8 cellular contexts compared by ENCODE assay signal in genomic region chr7:45920543-45921380, GRCh38. TPM values are rescaled to one million over a fixed set of nuclear protein-coding genes. Genes with fewer than 3 reads are reported as not detected.
DNase-seq lines count a peak whose midpoint lies in the region; ATAC-seq, FAIRE-seq and TF ChIP-seq lines count a peak whose summit lies in the region.

A gene with protein sequence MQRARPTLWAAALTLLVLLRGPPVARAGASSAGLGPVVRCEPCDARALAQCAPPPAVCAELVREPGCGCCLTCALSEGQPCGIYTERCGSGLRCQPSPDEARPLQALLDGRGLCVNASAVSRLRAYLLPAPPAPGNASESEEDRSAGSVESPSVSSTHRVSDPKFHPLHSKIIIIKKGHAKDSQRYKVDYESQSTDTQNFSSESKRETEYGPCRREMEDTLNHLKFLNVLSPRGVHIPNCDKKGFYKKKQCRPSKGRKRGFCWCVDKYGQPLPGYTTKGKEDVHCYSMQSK (minus strand): TSS chr7:45921272. CDS start chr7:45921140, 132 bp downstream.

- no peaks in the 10 kb centered on the region for H3K36me3 Mint-ChIP-seq in CD8-positive, alpha-beta T cell
- no peaks in the 10 kb centered on the region for H3K36me3 Mint-ChIP-seq in activated CD8-positive, alpha-beta T cell treated with anti-CD3 and anti-CD28 coated beads for 36 hours (ENCODE audit: low read depth)
- no peaks in the 10 kb centered on the region for H3K36me3 Mint-ChIP-seq in naive thymus-derived CD4-positive, alpha-beta T cell

- FAIRE-seq in GM12891 (lab: Jason Lieb, UNC) = no peak

- peaks cover 25% of the 10 kb centered on the region for H4K20me1 ChIP-seq in IMR-90 (ENCODE audit: insufficient read depth, low read length)

- dilution Hi-C loops in IMR-90 (cut with HindIII; ENCODE audit: low sequenced_read_pairs, unreplicated experiment) = no loop called here

- no peak for TF ChIP-seq CTCF in CD8-positive, alpha-beta T cell (IDR thresholded peaks at IDR 0.05)
- TF ChIP-seq CTCF in IMR-90 (conservative IDR thresholded peaks at IDR 0.05; ENCODE audit: low read depth, low read length) = no peak
- no peak for TF ChIP-seq CTCF in activated CD8-positive, alpha-beta T cell treated with anti-CD3 and anti-CD28 coated beads for 36 hours (IDR thresholded peaks at IDR 0.05)

- peak within 1 kb of the TSS; percentile 13 for H3K4me3 ChIP-seq in CD8-positive, alpha-beta T cell (ENCODE audit: low read depth, low read length)
- peak within 1 kb of the TSS; percentile 85 for H3K4me3 ChIP-seq in IMR-90 (ENCODE audit: insufficient read depth, low read depth, low read length)
- H3K4me3 ChIP-seq in naive thymus-derived CD4-positive, alpha-beta T cell (ENCODE audit: low read length) = no peak within 1 kb of the TSS

- H3K9me3 ChIP-seq in CD8-positive, alpha-beta T cell (ENCODE audit: low read length) = no peaks in the 10 kb centered on the region
- no peaks in the 10 kb centered on the region for H3K9me3 ChIP-seq in IMR-90 (ENCODE audit: control insufficient read depth, insufficient read depth, low read length)
- no peaks in the 10 kb centered on the region for H3K9me3 ChIP-seq in naive thymus-derived CD4-positive, alpha-beta T cell (ENCODE audit: control insufficient read depth in 2 of 3, low read length in 3 of 3)

- H3K56ac ChIP-seq in IMR-90 (ENCODE audit: extremely low read depth, insufficient read depth, low read length) = no peak within 1 kb of the TSS

- in situ Hi-C loops in IMR-90 (cut with MboI; ENCODE audit: low sequenced_read_pairs) = loop anchor here (5.0 to 25.0 kb wide), 3 partner anchors 432 to 1167 kb away; no protein-coding TSS in a partner anchor

- peak within 1 kb of the TSS; percentile 64; the same call in 1 of the 2 replicates for H3K23ac ChIP-seq in IMR-90 (ENCODE audit: low read depth, low read length)

- TF ChIP-seq RAD21 in IMR-90 (IDR thresholded peaks at IDR 0.05; ENCODE audit: low read length) = no peak

- H3K4me1 ChIP-seq in CD8-positive, alpha-beta T cell (ENCODE audit: insufficient read depth, low read length) = peaks cover 37% of the 10 kb centered on the region
- H3K4me1 ChIP-seq in IMR-90 (ENCODE audit: control insufficient read depth, insufficient read depth, low read length) = peaks cover 17% of the 10 kb centered on the region
- H3K4me1 ChIP-seq in naive thymus-derived CD4-positive, alpha-beta T cell (ENCODE audit: control insufficient read depth in 2 of 2, insufficient read depth in 2 of 2, low read length in 2 of 2) = peaks cover 0 to 13% of the 10 kb centered on the region in 2 donors

- 0% methylated on average over 46 of the region's 109 CpGs; no CpG with 5 or more reads in 1 of the 2 experiments for WGBS in IMR-90 (ENCODE audit: extremely low coverage in 2 of 2, insufficient read length in 1 of 2), 2 experiments

- H3K79me1 ChIP-seq in IMR-90 (ENCODE audit: low read depth in 1 of 2, low read length in 2 of 2) = peaks cover 12 to 23% of the 10 kb centered on the region in 2 experiments; a peak in 3 of 4 replicates

- peak within 1 kb of the TSS; percentile 58 for H3K4me3 Mint-ChIP-seq in CD8-positive, alpha-beta T cell
- H3K4me3 Mint-ChIP-seq in activated CD8-positive, alpha-beta T cell treated with anti-CD3 and anti-CD28 coated beads for 36 hours = no peak within 1 kb of the TSS
- H3K4me3 Mint-ChIP-seq in naive thymus-derived CD4-positive, alpha-beta T cell = peak within 1 kb of the TSS; percentile 57 to 82 (median 68)

- H3K4me2 ChIP-seq in IMR-90 (ENCODE audit: low read depth, low read length) = peak within 1 kb of the TSS; percentile 87

- TF ChIP-seq POLR2A in IMR-90 (IDR thresholded peaks at IDR 0.05; ENCODE audit: low read depth, low read length) = peak; percentile 84
- no peak for TF ChIP-seq POLR2A in GM12891 (IDR thresholded peaks at IDR 0.05; ENCODE audit: low read depth, low read length)

- POLR2A ChIA-PET in CD8-positive, alpha-beta T cell (lab: Charles Lee) = no interaction called here
- POLR2A ChIA-PET in IMR-90 (lab: Charles Lee; ENCODE audit: unreplicated experiment) = interaction anchor here (0.6 to 0.7 kb wide), 2 partner anchors 133 to 368 kb away, joined by 3 to 4 read pairs; no protein-coding TSS in a partner anchor
- POLR2A ChIA-PET in activated CD8-positive, alpha-beta T cell treated with anti-CD3 and anti-CD28 coated beads for 36 hours (lab: Charles Lee) = no interaction called here
- POLR2A ChIA-PET in naive thymus-derived CD4-positive, alpha-beta T cell (lab: Charles Lee) = interaction anchor here (0.6 to 1.7 kb wide), 3 partner anchors 19 to 1346 kb away, joined by 3 to 7 read pairs (median 4); no protein-coding TSS in a partner anchor

- TSS peak; percentile 92 for BruUV-seq in IMR-90 (replicated peaks; lab: Mats Ljungman, UMichigan)

- H3K27me3 ChIP-seq in CD8-positive, alpha-beta T cell (ENCODE audit: insufficient read depth, low read length) = peaks cover 5% of the 10 kb centered on the region
- H3K27me3 ChIP-seq in IMR-90 (ENCODE audit: control insufficient read depth, insufficient read depth, low read length) = no peaks in the 10 kb centered on the region
- peaks cover 0 to 6% of the 10 kb centered on the region in 2 donors for H3K27me3 ChIP-seq in naive thymus-derived CD4-positive, alpha-beta T cell (ENCODE audit: control insufficient read depth in 2 of 2, insufficient read depth in 2 of 2, low read length in 2 of 2)

- H4K8ac ChIP-seq in IMR-90 (ENCODE audit: low read depth in 2 of 2, low read length in 2 of 2) = peak within 1 kb of the TSS in 1 of 2 experiments; percentile 11; a peak in 1 of 4 replicates

- no peak within 1 kb of the TSS for H4K5ac ChIP-seq in IMR-90 (ENCODE audit: low read depth, low read length)

- no peak within 1 kb of the TSS for H2BK15ac ChIP-seq in IMR-90 (ENCODE audit: low read depth, low read length)

- H2AK5ac ChIP-seq in IMR-90 (ENCODE audit: low read depth, low read length) = peak within 1 kb of the TSS; percentile 5; the same call in 1 of the 2 replicates

- peak in 2 of 7 experiments; percentile 28 to 66 for DNase-seq in CD8-positive, alpha-beta T cell
- DNase-seq in IMR-90 (peak; percentile 69), fibroblast of peridontal ligament (ENCODE audit: extremely low read depth) (peak; percentile 8), GM12891 (ENCODE audit: insufficient read length, low spot score) (no peak)
- DNase-seq in activated CD8-positive, alpha-beta T cell treated with anti-CD3 and anti-CD28 coated beads for 36 hours = no peak
- peak in 2 of 9 donors; percentile 17 to 35 for DNase-seq in naive thymus-derived CD4-positive, alpha-beta T cell

- no peak within 1 kb of the TSS for H3K27ac Mint-ChIP-seq in CD8-positive, alpha-beta T cell
- no peak within 1 kb of the TSS for H3K27ac Mint-ChIP-seq in activated CD8-positive, alpha-beta T cell treated with anti-CD3 and anti-CD28 coated beads for 36 hours
- peak within 1 kb of the TSS in 2 of 9 donors; percentile 12 to 14 for H3K27ac Mint-ChIP-seq in naive thymus-derived CD4-positive, alpha-beta T cell

- peak within 1 kb of the TSS; percentile 75 for H2AK9ac ChIP-seq in IMR-90 (replicated peaks; ENCODE audit: low read depth, low read length, poor library complexity)

- H2BK20ac ChIP-seq in IMR-90 (ENCODE audit: low read depth, low read length) = 0 out of 2 replicates have a peak within 1 kb of the TSS, but pooled peaks have one; percentile 5

- intact Hi-C loops in CD8-positive, alpha-beta T cell (cut with DNase I, micrococcal nuclease) = loop anchor here in 1 of 2 experiments (10.0 kb wide), 1 partner anchor 1334 kb away; no protein-coding TSS in a partner anchor
- intact Hi-C loops in IMR-90 (cut with micrococcal nuclease) = loop anchor here (5.0 to 10.0 kb wide), 6 partner anchors 114 to 832 kb away; no protein-coding TSS in a partner anchor
- intact Hi-C loops in activated CD8-positive, alpha-beta T cell treated with anti-CD3 and anti-CD28 coated beads for 36 hours (cut with micrococcal nuclease) = no loop called here
- intact Hi-C loops in naive thymus-derived CD4-positive, alpha-beta T cell (cut with micrococcal nuclease) = no loop called here

- H3K9me1 ChIP-seq in IMR-90 (ENCODE audit: insufficient read depth, low read length) = peaks cover 15% of the 10 kb centered on the region

- H2BK120ac ChIP-seq in IMR-90 (ENCODE audit: low read depth, low read length) = peak within 1 kb of the TSS; percentile 68

- H3K4ac ChIP-seq in IMR-90 (ENCODE audit: low read depth, low read length) = peak within 1 kb of the TSS; percentile 38

- H3K18ac ChIP-seq in IMR-90 (ENCODE audit: low read depth, low read length) = no peak within 1 kb of the TSS; the same call in 1 of the 2 replicates

- H3K14ac ChIP-seq in IMR-90 (replicated peaks; ENCODE audit: low read depth, low read length) = peak within 1 kb of the TSS; percentile 4; the same call in 1 of the 2 replicates

- H3K4me1 Mint-ChIP-seq in CD8-positive, alpha-beta T cell (ENCODE audit: low read depth) = peaks cover 20% of the 10 kb centered on the region
- peaks cover 24% of the 10 kb centered on the region for H3K4me1 Mint-ChIP-seq in activated CD8-positive, alpha-beta T cell treated with anti-CD3 and anti-CD28 coated beads for 36 hours (ENCODE audit: low read depth)
- H3K4me1 Mint-ChIP-seq in naive thymus-derived CD4-positive, alpha-beta T cell = peaks cover 14 to 32% (median 26%) of the 10 kb centered on the region in 7 donors

- H3K27me3 Mint-ChIP-seq in CD8-positive, alpha-beta T cell (ENCODE audit: low read depth) = peaks cover 66% of the 10 kb centered on the region
- peaks cover 65% of the 10 kb centered on the region for H3K27me3 Mint-ChIP-seq in activated CD8-positive, alpha-beta T cell treated with anti-CD3 and anti-CD28 coated beads for 36 hours
- H3K27me3 Mint-ChIP-seq in naive thymus-derived CD4-positive, alpha-beta T cell = peaks cover 47 to 73% (median 55%) of the 10 kb centered on the region in 5 donors

- H3K9me3 Mint-ChIP-seq in CD8-positive, alpha-beta T cell = no peaks in the 10 kb centered on the region
- no peaks in the 10 kb centered on the region for H3K9me3 Mint-ChIP-seq in activated CD8-positive, alpha-beta T cell treated with anti-CD3 and anti-CD28 coated beads for 36 hours
- H3K9me3 Mint-ChIP-seq in naive thymus-derived CD4-positive, alpha-beta T cell = peaks cover 0 to 4% (median 0%) of the 10 kb centered on the region in 11 donors

- no peaks in the 10 kb centered on the region for H3K36me3 ChIP-seq in CD8-positive, alpha-beta T cell (ENCODE audit: insufficient read depth, low read length)
- H3K36me3 ChIP-seq in IMR-90 (ENCODE audit: control insufficient read depth, insufficient read depth, low read length) = peaks cover 10% of the 10 kb centered on the region
- no peaks in the 10 kb centered on the region for H3K36me3 ChIP-seq in naive thymus-derived CD4-positive, alpha-beta T cell (ENCODE audit: control insufficient read depth in 2 of 3, insufficient read depth in 3 of 3, low read length in 3 of 3)

- peak within 1 kb of the TSS; percentile 33 for H4K91ac ChIP-seq in IMR-90 (ENCODE audit: insufficient read depth, low read depth, low read length)

- peak within 1 kb of the TSS; percentile 38 for H2BK5ac ChIP-seq in IMR-90 (ENCODE audit: low read depth, low read length, poor library complexity, severe bottlenecking)

- peak within 1 kb of the TSS; percentile 71; the same call in 1 of the 2 replicates for H3K9ac ChIP-seq in IMR-90 (ENCODE audit: low read depth, low read length)

- ATAC-seq in CD8-positive, alpha-beta T cell = peak; percentile 45
- ATAC-seq in IMR-90 (ENCODE audit: low read depth) = peak; percentile 74
- ATAC-seq in activated CD8-positive, alpha-beta T cell treated with anti-CD3 and anti-CD28 coated beads for 36 hours = peak; percentile 41
- peak; percentile 77 for ATAC-seq in naive thymus-derived CD4-positive, alpha-beta T cell
- no peak for ATAC-seq in HG03196 (IDR thresholded peaks at IDR 0.05; ENCODE audit: unreplicated experiment)
- no peak for ATAC-seq in HG02970 (IDR thresholded peaks at IDR 0.05; ENCODE audit: low FRiP score, unreplicated experiment)

- peak within 1 kb of the TSS; percentile 92 for H2AFZ ChIP-seq in IMR-90 (replicated peaks; ENCODE audit: low read length, poor library complexity)

- CTCF ChIA-PET in CD8-positive, alpha-beta T cell (lab: Charles Lee) = no interaction called here
- CTCF ChIA-PET in IMR-90 (lab: Yijun Ruan, JAX) = interaction anchor here (1.2 kb wide), 2 partner anchors 437 to 1199 kb away, joined by 3 to 4 read pairs; no protein-coding TSS in a partner anchor
- CTCF ChIA-PET in activated CD8-positive, alpha-beta T cell treated with anti-CD3 and anti-CD28 coated beads for 36 hours (lab: Charles Lee) = interaction anchor here (1.6 to 2.8 kb wide), 2 partner anchors 14 to 1168 kb away, joined by 5 to 21 read pairs; no protein-coding TSS in a partner anchor
- CTCF ChIA-PET in naive thymus-derived CD4-positive, alpha-beta T cell (lab: Charles Lee) = no interaction called here

- H3K27ac ChIP-seq in CD8-positive, alpha-beta T cell (ENCODE audit: low read depth, low read length) = peak within 1 kb of the TSS; percentile 22
- peak within 1 kb of the TSS; percentile 47; the same call in 1 of the 2 replicates for H3K27ac ChIP-seq in IMR-90 (ENCODE audit: insufficient read depth, low read length)
- no peak within 1 kb of the TSS for H3K27ac ChIP-seq in naive thymus-derived CD4-positive, alpha-beta T cell (ENCODE audit: low read depth, low read length)

RNA-seq across cellular contexts. Expression of the gene that starts here (rescaled TPM):
- total RNA-seq in CD8-positive, alpha-beta T cell = 1 to 10 TPM; 3.9 to 4.2 TPM
- total RNA-seq in IMR-90 (2012; rRNA removed) = 272 and 308 TPM in 2 replicates
- polyA plus RNA-seq in IMR-90 (2012; rRNA removed) = 601 and 692 TPM in 2 replicates
- polyA plus RNA-seq in IMR-90 (2012; cell fraction: cytosol; rRNA removed) = 282 and 675 TPM in 2 replicates
- polyA plus RNA-seq in IMR-90 (2012; cell fraction: nucleus; rRNA removed; ENCODE audit: low replicate concordance) = 407 and 421 TPM in 2 replicates
- total RNA-seq in activated CD8-positive, alpha-beta T cell treated with anti-CD3 and anti-CD28 coated beads for 36 hours = under 1 TPM in 1 of 2 experiments, not detected in 1; 0.25 TPM
- 1 to 10 TPM; 3.2 to 9.4 (median 8.5) TPM for total RNA-seq in naive thymus-derived CD4-positive, alpha-beta T cell
- 1 to 10 TPM in 1 of 2 donors, under 1 TPM in 1; 0.45 to 1.3 TPM for polyA plus RNA-seq in naive thymus-derived CD4-positive, alpha-beta T cell
- 0.06 TPM for polyA plus RNA-seq in GM12891 (2012; ENCODE audit: low read depth, missing spikeins)

Comparison
In these comparisons a context has a peak if more than half of its experiments do, and no peak if none do; other contexts are left out.
1. RNA of the gene that starts here (total RNA-seq): 272 to 308 TPM in IMR-90; 3.2 to 9.4 TPM in naive thymus-derived CD4-positive, alpha-beta T cell, 3.9 to 4.2 TPM in CD8-positive, alpha-beta T cell and 0.25 TPM in activated CD8-positive, alpha-beta T cell treated with anti-CD3 and anti-CD28 coated beads for 36 hours; every median in the first group is over 10 times any median in the second.
2. RNA of the gene that starts here (polyA plus RNA-seq): 282 to 692 TPM in IMR-90; 0.45 to 1.3 TPM in naive thymus-derived CD4-positive, alpha-beta T cell; every median in the first group is over 100 times any median in the second.
3. Peak in ATAC-seq in activated CD8-positive, alpha-beta T cell treated with anti-CD3 and anti-CD28 coated beads for 36 hours; RNA of the gene not detected or under 1 TPM.
4. ATAC-seq: peak in CD8-positive, alpha-beta T cell (single experiment), IMR-90 (single experiment) and naive thymus-derived CD4-positive, alpha-beta T cell (single experiment); none in HG03196 (single experiment) and HG02970 (single experiment).
5. DNase-seq: peak in IMR-90 (single experiment) and fibroblast of peridontal ligament (single experiment); none in activated CD8-positive, alpha-beta T cell treated with anti-CD3 and anti-CD28 coated beads for 36 hours (single experiment) and GM12891 (single experiment).
6. CTCF ChIA-PET loops: an anchor here in IMR-90 (1.2 kb wide) and activated CD8-positive, alpha-beta T cell treated with anti-CD3 and anti-CD28 coated beads for 36 hours (1.6 to 2.8 kb wide); none called in CD8-positive, alpha-beta T cell and naive thymus-derived CD4-positive, alpha-beta T cell.
7. POLR2A ChIA-PET loops: an anchor here in IMR-90 (0.6 to 0.7 kb wide) and naive thymus-derived CD4-positive, alpha-beta T cell (0.6 to 1.7 kb wide); none called in CD8-positive, alpha-beta T cell and activated CD8-positive, alpha-beta T cell treated with anti-CD3 and anti-CD28 coated beads for 36 hours.